ENCODE assay signal across 1 cellular context in the genomic region with DNA sequence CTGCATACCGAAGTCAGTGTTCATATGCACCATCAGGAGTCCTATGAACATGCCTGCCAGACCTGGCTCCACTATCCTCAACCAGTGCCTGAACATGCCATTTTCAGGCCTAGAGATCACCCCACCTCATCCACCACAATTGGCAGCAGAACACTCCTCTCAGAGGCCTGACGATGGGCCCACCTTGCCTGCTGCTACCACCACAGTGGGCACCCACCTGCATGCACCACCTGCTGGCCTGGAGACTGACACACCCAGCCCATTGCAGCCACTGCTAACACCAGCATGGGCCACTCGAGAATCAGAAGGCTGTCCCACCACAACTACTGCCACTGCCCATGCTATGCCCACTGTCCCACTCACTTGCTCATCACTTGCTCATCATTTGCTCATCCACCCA.
TF ChIP-seq lines count a peak whose summit lies in the region.

No MANE protein-coding gene starts in this region.

TF ChIP-seq in IMR-90, 13 proteins besides CTCF, POLR2A, EP300 and RAD21:
- TF ChIP-seq MAZ (IDR thresholded peaks at IDR 0.05; ENCODE audit: borderline replicate concordance, low read depth, low read length) (no peak), RFX5 (IDR thresholded peaks at IDR 0.05; ENCODE audit: low read depth, low read length) (no peak), FOS (IDR thresholded peaks at IDR 0.05; ENCODE audit: low read depth, low read length) (no peak), ELK1 (IDR thresholded peaks at IDR 0.05; ENCODE audit: borderline replicate concordance, low read depth, low read length) (no peak), BHLHE40 (IDR thresholded peaks at IDR 0.05; ENCODE audit: low read depth, low read length) (no peak), MAFK (IDR thresholded peaks at IDR 0.05; ENCODE audit: low read depth, low read length) (no peak), MXI1 (IDR thresholded peaks at IDR 0.05; ENCODE audit: borderline replicate concordance, low read depth, low read length) (no peak), CEBPB (IDR thresholded peaks at IDR 0.05; ENCODE audit: low read depth, low read length) (no peak)
